1 cellular context compared by ENCODE assay signal in genomic region chr18:3585656-3586509, GRCh38.
TF ChIP-seq lines count a peak whose summit lies in the region.

No MANE protein-coding gene starts in this region.

TF ChIP-seq in K562, 482 proteins besides CTCF, POLR2A, EP300 and RAD21 (continued from another document and continues in another):
- TF ChIP-seq ZNF280B (CRISPR knock-in tag; IDR thresholded peaks at IDR 0.05) (no peak), CEBPB (tag; IDR thresholded peaks at IDR 0.05) (peak; percentile 93), GABPB2 (CRISPR knock-in tag; conservative IDR thresholded peaks at IDR 0.05) (no peak), FOXK1 (CRISPR knock-in tag; IDR thresholded peaks at IDR 0.05; ENCODE audit: borderline replicate concordance) (no peak), GABPB1 (CRISPR knock-in tag; IDR thresholded peaks at IDR 0.05) (peak; percentile 37; the same call in 1 of the 2 replicates), SIRT6 (IDR thresholded peaks at IDR 0.05; ENCODE audit: low read depth, low read length) (no peak), SMAD3 (CRISPR knock-in tag; conservative IDR thresholded peaks at IDR 0.05) (no peak), ZNF57 (CRISPR knock-in tag; IDR thresholded peaks at IDR 0.05) (no peak), ZBTB17 (CRISPR knock-in tag; IDR thresholded peaks at IDR 0.05) (no peak), ZBTB7A (IDR thresholded peaks at IDR 0.05; ENCODE audit: borderline replicate concordance, control insufficient read depth, low read depth, low read length) (no peak), POLR2H (tag; IDR thresholded peaks at IDR 0.05; ENCODE audit: low read depth) (no peak), ELF2 (CRISPR knock-in tag; IDR thresholded peaks at IDR 0.05) (no peak), ZNF165 (CRISPR knock-in tag; IDR thresholded peaks at IDR 0.05; ENCODE audit: borderline replicate concordance) (no peak), TAF15 (IDR thresholded peaks at IDR 0.05; ENCODE audit: low read depth, low read length) (no peak), RFX1 (IDR thresholded peaks at IDR 0.05) (no peak), ZBTB43 (CRISPR knock-in tag; IDR thresholded peaks at IDR 0.05) (no peak; the same call in 1 of the 2 replicates), KHSRP (IDR thresholded peaks at IDR 0.05) (no peak), MLLT1 (IDR thresholded peaks at IDR 0.05) (no peak), ZNF764 (CRISPR knock-in tag; IDR thresholded peaks at IDR 0.05; ENCODE audit: low read depth) (no peak), GTF2B (IDR thresholded peaks at IDR 0.05; ENCODE audit: extremely low read depth, insufficient read length) (no peak), ZNF3 (CRISPR knock-in tag; IDR thresholded peaks at IDR 0.05) (no peak), ATF6 (CRISPR knock-in tag; IDR thresholded peaks at IDR 0.05) (peak; percentile 23; the same call in 1 of the 2 replicates), BRD9 (IDR thresholded peaks at IDR 0.05; ENCODE audit: low read depth, partially characterized antibody) (peak; percentile 81), NFIX (CRISPR knock-in tag; IDR thresholded peaks at IDR 0.05; ENCODE audit: low read depth) (no peak), HDAC3 (IDR thresholded peaks at IDR 0.05; ENCODE audit: borderline replicate concordance, partially characterized antibody) (no peak), TRIM24 (IDR thresholded peaks at IDR 0.05) (peak; percentile 21 to 69; a peak in 3 of 4 replicates), ZNF77 (CRISPR knock-in tag; IDR thresholded peaks at IDR 0.05) (no peak), ZHX1 (conservative IDR thresholded peaks at IDR 0.05; ENCODE audit: low read length) (0 out of 2 replicates have a peak, but pooled peaks have one; percentile 6), KDM1A (IDR thresholded peaks at IDR 0.05) (no peak), RBM17 (IDR thresholded peaks at IDR 0.05; ENCODE audit: borderline replicate concordance, low read depth, low read length) (no peak), TFAM (CRISPR knock-in tag; conservative IDR thresholded peaks at IDR 0.05) (no peak), AFF4 (CRISPR knock-in tag; IDR thresholded peaks at IDR 0.05) (no peak; the same call in 1 of the 2 replicates), HINFP (tag; conservative IDR thresholded peaks at IDR 0.05; ENCODE audit: low read depth) (no peak), ZNF408 (CRISPR knock-in tag; IDR thresholded peaks at IDR 0.05; ENCODE audit: low read depth) (no peak), RB1 (IDR thresholded peaks at IDR 0.05; ENCODE audit: low read depth) (peak; percentile 94), ELF1 (tag; IDR thresholded peaks at IDR 0.05) (no peak), PCBP2 (IDR thresholded peaks at IDR 0.05; ENCODE audit: low read depth, low read length, poor library complexity, severe bottlenecking) (no peak), MAFF (IDR thresholded peaks at IDR 0.05; ENCODE audit: low read length) (no peak; the same call in none of the 2 replicates), ZNF592 (IDR thresholded peaks at IDR 0.05) (no peak), CREB1 (IDR thresholded peaks at IDR 0.05) (no peak), CREB1 (CRISPR knock-in tag; IDR thresholded peaks at IDR 0.05) (peak; percentile 31; the same call in 1 of the 2 replicates), STAT5A (IDR thresholded peaks at IDR 0.05; ENCODE audit: borderline replicate concordance, low read length) (no peak), ZNF277 (CRISPR knock-in tag; IDR thresholded peaks at IDR 0.05; ENCODE audit: borderline replicate concordance) (no peak)
